In genomic region chr5:110852053-110852452, GRCh38 we compare ENCODE assay signal across 15 cellular contexts.
A peak's percentile ranks its signal among the peaks of the same experiment; 100 is the strongest.
DNase-seq lines count a peak whose midpoint lies in the region; ATAC-seq, FAIRE-seq and TF ChIP-seq lines count a peak whose summit lies in the region.
"Had no signal": no experiment of that assay in that cellular context is flagged by ENCODE, and none has a peak within 500 bp of the region (broad histone marks: within the 10 kb centered on the region; RNA-seq: fewer than 3 reads in every experiment).

No MANE protein-coding gene starts in this region.

- peaks cover 0 to 9% (median 4%) of the 10 kb centered on the region in 11 experiments; a peak in 5 of 22 replicates for H3K9me3 ChIP-seq in BLaER1 treated with 17β-estradiol and CSF1 and Interleukin-3, amounts not matched to agents 10 nM and 100 nM (replicated peaks in 1 of 11)
- H3K9me3 ChIP-seq in HAP-1 = no peaks in the 10 kb centered on the region

- in situ Hi-C loops in HAP-1 (cut with MboI; ENCODE audit: low sequenced_read_pairs) = no loop called here

- H4K20me1 ChIP-seq in BLaER1 treated with 17β-estradiol and CSF1 and Interleukin-3, amounts not matched to agents 10 nM and 100 nM = no peaks in the 10 kb centered on the region

- H3K9ac ChIP-seq in BLaER1 treated with 17β-estradiol and CSF1 and Interleukin-3, amounts not matched to agents 10 nM and 100 nM = no peak overlapping the region

- no peaks in the 10 kb centered on the region for H3K36me3 ChIP-seq in BLaER1 treated with 17β-estradiol and CSF1 and Interleukin-3, amounts not matched to agents 10 nM and 100 nM
- no peaks in the 10 kb centered on the region for H3K36me3 ChIP-seq in HAP-1 (replicated peaks)
- H3K36me3 ChIP-seq: SJCRH30 had no signal

- no peak for FAIRE-seq in GM12891 (lab: Jason Lieb, UNC)

- peaks cover 0 to 7% (median 2%) of the 10 kb centered on the region in 10 experiments; a peak in 2 of 20 replicates for H3K4me1 ChIP-seq in BLaER1 treated with 17β-estradiol and CSF1 and Interleukin-3, amounts not matched to agents 10 nM and 100 nM
- H3K4me1 ChIP-seq in HAP-1 = no peaks in the 10 kb centered on the region
- H3K4me1 ChIP-seq: SJCRH30 had no signal

- H3K27me3 ChIP-seq in BLaER1 treated with 17β-estradiol and CSF1 and Interleukin-3, amounts not matched to agents 10 nM and 100 nM = no peaks in the 10 kb centered on the region
- H3K27me3 ChIP-seq in HAP-1 (ENCODE audit: low read depth) = no peaks in the 10 kb centered on the region
- H3K27me3 ChIP-seq: SJCRH30 had no signal

- DNase-seq in left lobe of liver (ENCODE audit: low spot score) (no peak), HAP-1 (ENCODE audit: low spot score in 2 of 2) (no peak), GM12891 (ENCODE audit: insufficient read length, low spot score) (no peak), D341Med (ENCODE audit: low spot score) (no peak)
- DNase-seq: activated CD4-positive, alpha-beta T cell treated with anti-CD3 and anti-CD28 coated beads for 36 hours; DND-41; KG1; left colon; NCI-H345; SJCRH30; stimulated activated CD4-positive, alpha-beta T cell treated with anti-CD3 and anti-CD28 coated beads, Interleukin-4, amount 100 ng/mL, for 1 hour had no signal

- peak overlapping the region in 6 of 11 experiments; percentile 3 to 27 (median 13); a peak in 4 of 22 replicates for H3K4me2 ChIP-seq in BLaER1 treated with 17β-estradiol and CSF1 and Interleukin-3, amounts not matched to agents 10 nM and 100 nM

- no peak for TF ChIP-seq POLR2A in GM12891 (IDR thresholded peaks at IDR 0.05; ENCODE audit: low read depth, low read length)

- H3K27ac ChIP-seq in BLaER1 treated with 17β-estradiol and CSF1 and Interleukin-3, amounts not matched to agents 10 nM and 100 nM = no peak overlapping the region
- H3K27ac ChIP-seq: SJCRH30 had no signal

- peak; percentile 96 for ATAC-seq in GM19328 (IDR thresholded peaks at IDR 0.05; ENCODE audit: unreplicated experiment)
- ATAC-seq in HG02798 (IDR thresholded peaks at IDR 0.05; ENCODE audit: poor library complexity, unreplicated experiment) = peak; percentile 90
- peak; percentile 96 for ATAC-seq in HG03469 (IDR thresholded peaks at IDR 0.05; ENCODE audit: unreplicated experiment)
- no peak for ATAC-seq in left lobe of liver
- ATAC-seq: activated CD4-positive, alpha-beta T cell treated with anti-CD3 and anti-CD28 coated beads for 36 hours; left colon had no signal

- no peak overlapping the region for H3K4me3 ChIP-seq in BLaER1 treated with 17β-estradiol and CSF1 and Interleukin-3, amounts not matched to agents 10 nM and 100 nM
- H3K4me3 ChIP-seq in HAP-1 = no peak overlapping the region
- H3K4me3 ChIP-seq: SJCRH30 had no signal

TF ChIP-seq in GM12891, 5 proteins besides CTCF, POLR2A, EP300 and RAD21:
- TF ChIP-seq SPI1 (IDR thresholded peaks at IDR 0.05; ENCODE audit: low read depth, low read length) (no peak), POU2F2 (IDR thresholded peaks at IDR 0.05; ENCODE audit: low read depth, low read length) (no peak), TAF1 (IDR thresholded peaks at IDR 0.05; ENCODE audit: low read depth, low read length) (no peak), POLR2AphosphoS5 (IDR thresholded peaks at IDR 0.05; ENCODE audit: low read depth, low read length) (no peak), PAX5 (IDR thresholded peaks at IDR 0.05; ENCODE audit: insufficient read depth, low read length, severe bottlenecking) (no peak)
